10 cellular contexts compared by ENCODE assay signal in genomic region chr15:98903377-98904018, GRCh38.
DNase-seq lines count a peak whose midpoint lies in the region; ATAC-seq and TF ChIP-seq lines count a peak whose summit lies in the region.
"Had no signal": no experiment of that assay in that cellular context is flagged by ENCODE, and none has a peak within 500 bp of the region (broad histone marks: within the 10 kb centered on the region; RNA-seq: fewer than 3 reads in every experiment).

No MANE protein-coding gene starts in this region.

- WGBS in endodermal cell (ENCODE audit: insufficient coverage in 1 of 2, insufficient read length in 1 of 2), 2 experiments = 80 to 98% methylated on average over 1 to 9 of the region's 9 CpGs

- peaks cover 53% of the 10 kb centered on the region for H3K36me3 ChIP-seq in endodermal cell (ENCODE audit: control insufficient read depth, insufficient read depth, low read length)

- H3K27ac Mint-ChIP-seq in endodermal cell = no peak overlapping the region

- H3K4me3 ChIP-seq in GM12865 (ENCODE audit: low read depth, low read length) (no peak overlapping the region), endodermal cell (ENCODE audit: low read length) (no peak overlapping the region)
- H3K4me3 ChIP-seq: lower lobe of right lung had no signal

- H3K9ac ChIP-seq in endodermal cell (ENCODE audit: extremely low read depth, low read length, poor library complexity, severe bottlenecking) = no peak overlapping the region

- H3K9me3 Mint-ChIP-seq in endodermal cell = no peaks in the 10 kb centered on the region

- no peak for TF ChIP-seq CTCF in GM12865 (IDR thresholded peaks at IDR 0.05; ENCODE audit: insufficient read depth, low read depth, low read length, missing control alignments)
- TF ChIP-seq CTCF in endodermal cell (conservative IDR thresholded peaks at IDR 0.05) = no peak
- no peak for TF ChIP-seq CTCF in omental fat pad (IDR thresholded peaks at IDR 0.05)
- TF ChIP-seq CTCF in GM10266 (IDR thresholded peaks at IDR 0.05; ENCODE audit: control insufficient read depth, insufficient read depth, low read depth, missing control alignments) = no peak

- peak overlapping the region; percentile 45 for H3K27ac ChIP-seq in endodermal cell (ENCODE audit: low read depth, low read length)
- H3K27ac ChIP-seq: lower lobe of right lung had no signal

- H3K4me1 Mint-ChIP-seq in endodermal cell = peaks cover 48% of the 10 kb centered on the region

- DNase-seq in GM12865 (ENCODE audit: low read depth) (peak; percentile 57), NCI-H460 (ENCODE audit: extremely low read depth, low read depth) (peak; percentile 86), endodermal cell (no peak), omental fat pad (ENCODE audit: low spot score) (no peak), NCI-H345 (lab: John Stamatoyannopoulos, UW) (no peak), GM10266 (ENCODE audit: extremely low spot score) (no peak)
- DNase-seq: DND-41, lower lobe of right lung had no signal

- no peaks in the 10 kb centered on the region for H3K27me3 Mint-ChIP-seq in endodermal cell (ENCODE audit: insufficient read depth)

- no peaks in the 10 kb centered on the region for H3K9me3 ChIP-seq in endodermal cell (ENCODE audit: control insufficient read depth, low read length)
- H3K9me3 ChIP-seq: lower lobe of right lung had no signal

- no peak overlapping the region for H3K4me3 Mint-ChIP-seq in endodermal cell

- H3K36me3 Mint-ChIP-seq in endodermal cell (ENCODE audit: low read depth) = peaks cover 27% of the 10 kb centered on the region

- H3K4me1 ChIP-seq in endodermal cell (ENCODE audit: control insufficient read depth, insufficient read depth, low read length) = peaks cover 29% of the 10 kb centered on the region

- H3K27me3 ChIP-seq in endodermal cell (ENCODE audit: control insufficient read depth, insufficient read depth, low read length, poor library complexity, severe bottlenecking) = no peaks in the 10 kb centered on the region

- ATAC-seq in omental fat pad (ENCODE audit: low FRiP score) = peak; percentile 22
- ATAC-seq in HG02870 (IDR thresholded peaks at IDR 0.05; ENCODE audit: unreplicated experiment) = no peak
- no peak for ATAC-seq in HG03175 (IDR thresholded peaks at IDR 0.05; ENCODE audit: unreplicated experiment)

Comparison
In these comparisons a context has a peak if more than half of its experiments do, and no peak if none do; other contexts are left out.
1. DNase-seq: peak in GM12865 (single experiment) and NCI-H460 (single experiment); none in endodermal cell (single experiment), omental fat pad (single experiment), NCI-H345 (single experiment) and GM10266 (single experiment).